Comparison of ENCODE assay signal across 1 cellular context in the genomic region with DNA sequence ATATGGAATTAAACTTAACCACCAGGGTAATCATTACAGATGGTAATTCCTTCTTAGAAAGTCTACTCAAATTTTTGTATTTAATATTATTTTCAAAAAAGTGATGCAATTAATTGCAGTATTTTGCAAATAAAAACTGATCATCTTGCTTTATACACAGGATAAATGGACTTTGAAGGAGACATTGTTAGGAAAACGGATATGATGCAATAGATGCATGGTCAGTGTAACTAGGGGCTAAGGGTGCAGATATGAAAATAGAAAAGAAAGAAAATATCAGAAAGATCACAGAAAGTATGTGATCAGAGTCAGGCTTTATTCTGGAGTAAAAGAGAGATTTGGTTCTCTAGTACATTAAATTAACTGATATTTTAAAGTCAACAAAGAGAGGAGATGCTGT.
TF ChIP-seq lines count a peak whose summit lies in the region.

No MANE protein-coding gene starts in this region.

TF ChIP-seq in GM23338, 12 proteins besides CTCF, POLR2A, EP300 and RAD21 (continued from another document):
- TF ChIP-seq, protein P1, sequence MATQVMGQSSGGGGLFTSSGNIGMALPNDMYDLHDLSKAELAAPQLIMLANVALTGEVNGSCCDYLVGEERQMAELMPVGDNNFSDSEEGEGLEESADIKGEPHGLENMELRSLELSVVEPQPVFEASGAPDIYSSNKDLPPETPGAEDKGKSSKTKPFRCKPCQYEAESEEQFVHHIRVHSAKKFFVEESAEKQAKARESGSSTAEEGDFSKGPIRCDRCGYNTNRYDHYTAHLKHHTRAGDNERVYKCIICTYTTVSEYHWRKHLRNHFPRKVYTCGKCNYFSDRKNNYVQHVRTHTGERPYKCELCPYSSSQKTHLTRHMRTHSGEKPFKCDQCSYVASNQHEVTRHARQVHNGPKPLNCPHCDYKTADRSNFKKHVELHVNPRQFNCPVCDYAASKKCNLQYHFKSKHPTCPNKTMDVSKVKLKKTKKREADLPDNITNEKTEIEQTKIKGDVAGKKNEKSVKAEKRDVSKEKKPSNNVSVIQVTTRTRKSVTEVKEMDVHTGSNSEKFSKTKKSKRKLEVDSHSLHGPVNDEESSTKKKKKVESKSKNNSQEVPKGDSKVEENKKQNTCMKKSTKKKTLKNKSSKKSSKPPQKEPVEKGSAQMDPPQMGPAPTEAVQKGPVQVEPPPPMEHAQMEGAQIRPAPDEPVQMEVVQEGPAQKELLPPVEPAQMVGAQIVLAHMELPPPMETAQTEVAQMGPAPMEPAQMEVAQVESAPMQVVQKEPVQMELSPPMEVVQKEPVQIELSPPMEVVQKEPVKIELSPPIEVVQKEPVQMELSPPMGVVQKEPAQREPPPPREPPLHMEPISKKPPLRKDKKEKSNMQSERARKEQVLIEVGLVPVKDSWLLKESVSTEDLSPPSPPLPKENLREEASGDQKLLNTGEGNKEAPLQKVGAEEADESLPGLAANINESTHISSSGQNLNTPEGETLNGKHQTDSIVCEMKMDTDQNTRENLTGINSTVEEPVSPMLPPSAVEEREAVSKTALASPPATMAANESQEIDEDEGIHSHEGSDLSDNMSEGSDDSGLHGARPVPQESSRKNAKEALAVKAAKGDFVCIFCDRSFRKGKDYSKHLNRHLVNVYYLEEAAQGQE (IDR thresholded peaks at IDR 0.05; ENCODE audit: unreplicated experiment): no peak
- TF ChIP-seq POLR2AphosphoS5 (IDR thresholded peaks at IDR 0.05; ENCODE audit: low read depth) (no peak), NANOG (IDR thresholded peaks at IDR 0.05; ENCODE audit: borderline replicate concordance) (no peak), CREB1 (CRISPR knock-in tag; IDR thresholded peaks at IDR 0.05; ENCODE audit: low read depth) (no peak), ZNF114 (CRISPR knock-in tag; IDR thresholded peaks at IDR 0.05) (no peak)
- TF ChIP-seq, protein P2, sequence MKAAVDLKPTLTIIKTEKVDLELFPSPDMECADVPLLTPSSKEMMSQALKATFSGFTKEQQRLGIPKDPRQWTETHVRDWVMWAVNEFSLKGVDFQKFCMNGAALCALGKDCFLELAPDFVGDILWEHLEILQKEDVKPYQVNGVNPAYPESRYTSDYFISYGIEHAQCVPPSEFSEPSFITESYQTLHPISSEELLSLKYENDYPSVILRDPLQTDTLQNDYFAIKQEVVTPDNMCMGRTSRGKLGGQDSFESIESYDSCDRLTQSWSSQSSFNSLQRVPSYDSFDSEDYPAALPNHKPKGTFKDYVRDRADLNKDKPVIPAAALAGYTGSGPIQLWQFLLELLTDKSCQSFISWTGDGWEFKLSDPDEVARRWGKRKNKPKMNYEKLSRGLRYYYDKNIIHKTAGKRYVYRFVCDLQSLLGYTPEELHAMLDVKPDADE (IDR thresholded peaks at IDR 0.05): no peak
